In genomic region chr10:1933215-1933614, GRCh38 we compare ENCODE assay signal across 19 cellular contexts.
A peak's percentile ranks its signal among the peaks of the same experiment; 100 is the strongest.
DNase-seq lines count a peak whose midpoint lies in the region; ATAC-seq, FAIRE-seq and TF ChIP-seq lines count a peak whose summit lies in the region.
"Had no signal": no experiment of that assay in that cellular context is flagged by ENCODE, and none has a peak within 500 bp of the region (broad histone marks: within the 10 kb centered on the region; RNA-seq: fewer than 3 reads in every experiment).

No MANE protein-coding gene starts in this region.

- intact Hi-C loops in HepG2 (cut with micrococcal nuclease; ENCODE audit: unreplicated experiment): no loop called here

- H3K27me3 Mint-ChIP-seq in activated CD4-positive, alpha-beta T cell treated with anti-CD3 and anti-CD28 coated beads, Interleukin-2, amount 10 ng/mL, durations not matched to agents 7 days and 5 days: no peaks in the 10 kb centered on the region
- H3K27me3 Mint-ChIP-seq in activated T-helper 17 cell treated with anti-CD3 and anti-CD28 coated beads, Interleukin-2, amount 50 U/mL, for 72 hours: peaks cover 3% of the 10 kb centered on the region

- no peak overlapping the region for H3K4me3 ChIP-seq in Loucy (ENCODE audit: low read length, poor library complexity, severe bottlenecking)
- H3K4me3 ChIP-seq in osteoblast (ENCODE audit: insufficient read depth, low read length): no peak overlapping the region
- H3K4me3 ChIP-seq in HepG2 (replicated peaks in 1 of 3; ENCODE audit: insufficient read depth in 1 of 3, low read depth in 2 of 3, low read length in 3 of 3): no peak overlapping the region

- no peak for TF ChIP-seq CTCF in Loucy (conservative IDR thresholded peaks at IDR 0.05; ENCODE audit: low read length)
- no peak for TF ChIP-seq CTCF in osteoblast (IDR thresholded peaks at IDR 0.05; ENCODE audit: extremely low read depth, low read depth, low read length)
- no peak for TF ChIP-seq CTCF in HepG2 (CRISPR knock-in tag; IDR thresholded peaks at IDR 0.05)

- no peaks in the 10 kb centered on the region for H3F3A ChIP-seq in Loucy (ENCODE audit: low read depth)

- CTCF ChIA-PET in activated CD4-positive, alpha-beta T cell treated with anti-CD3 and anti-CD28 coated beads, Interleukin-2, amount 10 ng/mL, durations not matched to agents 7 days and 5 days (lab: Charles Lee): no interaction called here
- CTCF ChIA-PET in HepG2 (lab: Yijun Ruan, JAX; ENCODE audit: low intra/inter-chr PET ratio, low total read pairs): no interaction called here

- in situ Hi-C loops in HepG2 (cut with HindIII; ENCODE audit: extremely low pct_ligation_motif_present, low pct_unique_long_range_greater_than_20kb): no loop called here

- H3K9me2 ChIP-seq in Loucy (replicated peaks; ENCODE audit: low read depth, low read length): no peaks in the 10 kb centered on the region

- no peak for DNase-seq in activated CD4-positive, alpha-beta T cell treated with anti-CD3 and anti-CD28 coated beads, Interleukin-2, amount 10 ng/mL, durations not matched to agents 7 days and 5 days
- DNase-seq in activated CD4-positive, alpha-beta T cell treated with anti-CD3 and anti-CD28 coated beads for 48 hours: no peak
- peak; percentile 19 for DNase-seq in osteoblast (ENCODE audit: insufficient read length, low spot score, missing footprints)
- DNase-seq in HepG2 (ENCODE audit: low spot score): no peak
- no peak for DNase-seq in AML-193 (lab: John Stamatoyannopoulos, UW)
- DNase-seq: Caco-2, KBM-7, MM.1S, NCI-H1105 treated with DMSO at 0.1 percent for 48 hours, NCI-H187 treated with DMSO at 0.1 percent for 48 hours, NCI-H446 treated with DMSO at 0.1 percent for 48 hours, NCI-H82, SIG-M5 had no signal

- H3K9me3 ChIP-seq in Loucy (ENCODE audit: insufficient read depth, low read depth, low read length): no peaks in the 10 kb centered on the region
- H3K9me3 ChIP-seq in osteoblast (ENCODE audit: low read depth, low read length): peaks cover 5% of the 10 kb centered on the region
- no peaks in the 10 kb centered on the region for H3K9me3 ChIP-seq in HepG2 (ENCODE audit: low read length)
- H3K9me3 ChIP-seq: Caco-2 had no signal

- H3K79me2 ChIP-seq in Loucy (ENCODE audit: insufficient read depth, low read length) (no peaks in the 10 kb centered on the region), osteoblast (ENCODE audit: insufficient read depth, low read length) (no peaks in the 10 kb centered on the region), HepG2 (ENCODE audit: insufficient read depth, low read length) (no peaks in the 10 kb centered on the region)

- TF ChIP-seq RAD21 in HepG2 (CRISPR knock-in tag; IDR thresholded peaks at IDR 0.05): no peak

- ATAC-seq in activated T-helper 17 cell treated with anti-CD3 and anti-CD28 coated beads, Interleukin-2, amount 50 U/mL, for 72 hours (replicated peaks): no peak
- ATAC-seq in HepG2: no peak
- ATAC-seq in esophagus mucosa: no peak
- ATAC-seq: HCT116 had no signal

- TF ChIP-seq EP300 in HepG2 (IDR thresholded peaks at IDR 0.05; ENCODE audit: low read depth in 2 of 2, low read length in 2 of 2) (no peak), HepG2 (CRISPR knock-in tag; IDR thresholded peaks at IDR 0.05; ENCODE audit: borderline replicate concordance) (no peak)

- no TSS peak for BruUV-seq in HepG2 (replicated peaks; lab: Mats Ljungman, UMichigan)

- H3K36me3 ChIP-seq in Loucy (ENCODE audit: insufficient read depth, low read length) (no peaks in the 10 kb centered on the region), osteoblast (ENCODE audit: insufficient read depth, low read length) (no peaks in the 10 kb centered on the region), HepG2 (replicated peaks in 1 of 2; ENCODE audit: control insufficient read depth in 1 of 2, insufficient read depth in 2 of 2, low read length in 2 of 2) (no peaks in the 10 kb centered on the region)

- H2AFZ ChIP-seq in Loucy (ENCODE audit: low read length) (0 out of 2 replicates have a peak overlapping the region, but pooled peaks have one; percentile 17), osteoblast (ENCODE audit: low read length) (no peak overlapping the region), HepG2 (ENCODE audit: low read length) (no peak overlapping the region)

- no peak overlapping the region for H3K4me2 ChIP-seq in Loucy (ENCODE audit: low read depth, low read length, poor library complexity, severe bottlenecking)
- no peak overlapping the region for H3K4me2 ChIP-seq in osteoblast (ENCODE audit: insufficient read depth, low read length)
- no peak overlapping the region for H3K4me2 ChIP-seq in HepG2 (ENCODE audit: low read depth, low read length)

- no peaks in the 10 kb centered on the region for H4K20me1 ChIP-seq in Loucy (ENCODE audit: insufficient read depth, low read length, poor library complexity, severe bottlenecking)
- H4K20me1 ChIP-seq in osteoblast (ENCODE audit: insufficient read depth, low read length): no peaks in the 10 kb centered on the region
- H4K20me1 ChIP-seq in HepG2 (ENCODE audit: insufficient read depth, low read length): no peaks in the 10 kb centered on the region

- H3K27me3 ChIP-seq in Loucy (ENCODE audit: insufficient read depth, low read length, poor library complexity, severe bottlenecking): no peaks in the 10 kb centered on the region
- no peaks in the 10 kb centered on the region for H3K27me3 ChIP-seq in osteoblast (ENCODE audit: insufficient read depth, low read length)
- peaks cover 0 to 12% of the 10 kb centered on the region in 2 experiments; a peak in 1 of 5 replicates for H3K27me3 ChIP-seq in HepG2 (ENCODE audit: control insufficient read depth in 1 of 2, insufficient read depth in 2 of 2, low read length in 2 of 2)

- WGBS in HepG2 (ENCODE audit: low lambda C conversion rate): 24% methylated on average over 11 of the region's 16 CpGs

- peak overlapping the region; percentile 71 for H3K27ac Mint-ChIP-seq in activated CD4-positive, alpha-beta T cell treated with anti-CD3 and anti-CD28 coated beads, Interleukin-2, amount 10 ng/mL, durations not matched to agents 7 days and 5 days
- H3K27ac Mint-ChIP-seq in activated T-helper 17 cell treated with anti-CD3 and anti-CD28 coated beads, Interleukin-2, amount 50 U/mL, for 72 hours: no peak overlapping the region

- H3K9me3 Mint-ChIP-seq in activated CD4-positive, alpha-beta T cell treated with anti-CD3 and anti-CD28 coated beads, Interleukin-2, amount 10 ng/mL, durations not matched to agents 7 days and 5 days: peaks cover 3% of the 10 kb centered on the region
- no peaks in the 10 kb centered on the region for H3K9me3 Mint-ChIP-seq in activated T-helper 17 cell treated with anti-CD3 and anti-CD28 coated beads, Interleukin-2, amount 50 U/mL, for 72 hours

- peaks cover 3% of the 10 kb centered on the region for H3K36me3 Mint-ChIP-seq in activated CD4-positive, alpha-beta T cell treated with anti-CD3 and anti-CD28 coated beads, Interleukin-2, amount 10 ng/mL, durations not matched to agents 7 days and 5 days (ENCODE audit: low read depth)
- H3K36me3 Mint-ChIP-seq in activated T-helper 17 cell treated with anti-CD3 and anti-CD28 coated beads, Interleukin-2, amount 50 U/mL, for 72 hours (ENCODE audit: low read depth): no peaks in the 10 kb centered on the region
- H3K36me3 Mint-ChIP-seq: CD14-positive monocyte had no signal

- peaks cover 28% of the 10 kb centered on the region for H3K4me1 Mint-ChIP-seq in activated CD4-positive, alpha-beta T cell treated with anti-CD3 and anti-CD28 coated beads, Interleukin-2, amount 10 ng/mL, durations not matched to agents 7 days and 5 days
- H3K4me1 Mint-ChIP-seq in activated T-helper 17 cell treated with anti-CD3 and anti-CD28 coated beads, Interleukin-2, amount 50 U/mL, for 72 hours: peaks cover 9% of the 10 kb centered on the region

- H3K27ac ChIP-seq in osteoblast (ENCODE audit: low read depth, low read length): no peak overlapping the region
- no peak overlapping the region for H3K27ac ChIP-seq in HepG2 (ENCODE audit: extremely low read length, insufficient read depth, low read length)

- POLR2A ChIA-PET in activated CD4-positive, alpha-beta T cell treated with anti-CD3 and anti-CD28 coated beads, Interleukin-2, amount 10 ng/mL, durations not matched to agents 7 days and 5 days (lab: Charles Lee): no interaction called here
- POLR2A ChIA-PET in HepG2 (lab: Yijun Ruan, JAX): no interaction called here

- no peak overlapping the region for H3K4me3 Mint-ChIP-seq in activated CD4-positive, alpha-beta T cell treated with anti-CD3 and anti-CD28 coated beads, Interleukin-2, amount 10 ng/mL, durations not matched to agents 7 days and 5 days
- peak overlapping the region; percentile 52 for H3K4me3 Mint-ChIP-seq in activated T-helper 17 cell treated with anti-CD3 and anti-CD28 coated beads, Interleukin-2, amount 50 U/mL, for 72 hours
- H3K4me3 Mint-ChIP-seq: CD14-positive monocyte had no signal

- no peak for FAIRE-seq in HepG2 (lab: Jason Lieb, UNC)
- FAIRE-seq: RCC 7860 had no signal

- H3K9ac ChIP-seq in Loucy (ENCODE audit: low read depth, low read length, poor library complexity, severe bottlenecking): no peak overlapping the region
- no peak overlapping the region for H3K9ac ChIP-seq in HepG2 (ENCODE audit: insufficient read depth, low read depth, low read length)

- TF ChIP-seq POLR2A in HepG2 (IDR thresholded peaks at IDR 0.05; ENCODE audit: insufficient read depth in 1 of 2, low read depth in 2 of 2, low read length in 2 of 2): no peak

- H3K4me1 ChIP-seq in Loucy (ENCODE audit: insufficient read depth, low read length, poor library complexity, severe bottlenecking): peaks cover 48% of the 10 kb centered on the region
- no peaks in the 10 kb centered on the region for H3K4me1 ChIP-seq in osteoblast (ENCODE audit: insufficient read depth, low read length)
- no peaks in the 10 kb centered on the region for H3K4me1 ChIP-seq in HepG2 (ENCODE audit: insufficient read depth, low read length)
- H3K4me1 ChIP-seq: Caco-2 had no signal

TF ChIP-seq in HepG2, 621 proteins besides CTCF, POLR2A, EP300 and RAD21 (continues in another document):
- TF ChIP-seq HDAC6 (IDR thresholded peaks at IDR 0.05; ENCODE audit: low read depth, low read length) (no peak), LCORL (IDR thresholded peaks at IDR 0.05) (no peak), LCORL (CRISPR knock-in tag; IDR thresholded peaks at IDR 0.05) (no peak), ZNF788 (CRISPR knock-in tag; IDR thresholded peaks at IDR 0.05; ENCODE audit: borderline replicate concordance) (no peak)
